In genomic region chr19:49440439-49441209, GRCh38 we compare ENCODE assay signal across 11 cellular contexts. TPM values are rescaled to one million over a fixed set of nuclear protein-coding genes. Genes with fewer than 3 reads are reported as not detected.
A peak's percentile ranks its signal among the peaks of the same experiment; 100 is the strongest.
DNase-seq lines count a peak whose midpoint lies in the region; ATAC-seq and TF ChIP-seq lines count a peak whose summit lies in the region.
"Had no signal": no experiment of that assay in that cellular context is flagged by ENCODE, and none has a peak within 500 bp of the region (broad histone marks: within the 10 kb centered on the region; RNA-seq: fewer than 3 reads in every experiment).

No MANE protein-coding gene starts in this region.

- H3K4me3 Mint-ChIP-seq in CD4-positive, alpha-beta memory T cell = peak overlapping the region in 7 of 8 donors; percentile 26 to 74 (median 61)
- H3K4me3 Mint-ChIP-seq in endodermal cell = peak overlapping the region; percentile 26
- H3K4me3 Mint-ChIP-seq in neural progenitor cell = peak overlapping the region; percentile 80

- H3K18ac ChIP-seq in IMR-90 (ENCODE audit: low read depth, low read length) = no peak overlapping the region

- H3K4ac ChIP-seq in IMR-90 (ENCODE audit: low read depth, low read length) = no peak overlapping the region

- H4K20me1 ChIP-seq in IMR-90 (ENCODE audit: insufficient read depth, low read length) (peaks cover 3% of the 10 kb centered on the region; the same call in 1 of the 2 replicates), neural progenitor cell (ENCODE audit: low read depth) (peaks cover 6% of the 10 kb centered on the region)

- CTCF ChIA-PET in CD4-positive, alpha-beta memory T cell (lab: Charles Lee; ENCODE audit: partially characterized antibody) = interaction anchor here (1.2 to 2.7 kb wide), 3 partner anchors 11 to 46 kb away, joined by 3 to 12 read pairs (median 4); partner anchors contain the start of gene PIH1D1
- CTCF ChIA-PET in IMR-90 (lab: Yijun Ruan, JAX) = no interaction called here

- H3K9me3 Mint-ChIP-seq in CD4-positive, alpha-beta memory T cell = peaks cover 0 to 8% (median 0%) of the 10 kb centered on the region in 8 donors
- H3K9me3 Mint-ChIP-seq in endodermal cell = peaks cover 2% of the 10 kb centered on the region
- no peaks in the 10 kb centered on the region for H3K9me3 Mint-ChIP-seq in neural progenitor cell

- H4K5ac ChIP-seq in IMR-90 (ENCODE audit: low read depth, low read length) = no peak overlapping the region

- no peak overlapping the region for H3K4me3 ChIP-seq in CD4-positive, alpha-beta memory T cell (ENCODE audit: low read length in 2 of 2)
- H3K4me3 ChIP-seq in IMR-90 (ENCODE audit: insufficient read depth, low read depth, low read length) (no peak overlapping the region), endodermal cell (ENCODE audit: low read length) (no peak overlapping the region), neural progenitor cell (peak overlapping the region; percentile 43)

- H3K27ac Mint-ChIP-seq in CD4-positive, alpha-beta memory T cell = peak overlapping the region in 4 of 7 donors; percentile 26 to 77 (median 54)
- H3K27ac Mint-ChIP-seq in endodermal cell = no peak overlapping the region
- H3K27ac Mint-ChIP-seq in neural progenitor cell = no peak overlapping the region

- dilution Hi-C loops in IMR-90 (cut with HindIII; ENCODE audit: low sequenced_read_pairs, unreplicated experiment) = no loop called here

- H3K27me3 ChIP-seq in CD4-positive, alpha-beta memory T cell (ENCODE audit: insufficient read depth, low read length) = peaks cover 56% of the 10 kb centered on the region
- peaks cover 66% of the 10 kb centered on the region for H3K27me3 ChIP-seq in IMR-90 (ENCODE audit: control insufficient read depth, insufficient read depth, low read length)
- H3K27me3 ChIP-seq in endodermal cell (ENCODE audit: control insufficient read depth, insufficient read depth, low read length, poor library complexity, severe bottlenecking) = peaks cover 71% of the 10 kb centered on the region
- peaks cover 71% of the 10 kb centered on the region for H3K27me3 ChIP-seq in neural progenitor cell

- H3K9me1 ChIP-seq in IMR-90 (ENCODE audit: insufficient read depth, low read length) = peaks cover 3% of the 10 kb centered on the region; the same call in 1 of the 2 replicates

- H3K9ac ChIP-seq in IMR-90 (ENCODE audit: low read depth, low read length) = no peak overlapping the region
- no peak overlapping the region for H3K9ac ChIP-seq in endodermal cell (ENCODE audit: extremely low read depth, low read length, poor library complexity, severe bottlenecking)
- H3K9ac ChIP-seq in neural progenitor cell = no peak overlapping the region

- DNase-seq in CD4-positive, alpha-beta memory T cell = no peak
- DNase-seq in IMR-90 = no peak
- no peak for DNase-seq in endodermal cell
- DNase-seq in neural progenitor cell (ENCODE audit: low spot score) = no peak
- DNase-seq in LoVo (ENCODE audit: low spot score) = no peak
- no peak for DNase-seq in NCI-H446 (lab: John Stamatoyannopoulos, UW)
- no peak for DNase-seq in KG1 (lab: John Stamatoyannopoulos, UW)
- DNase-seq: GOT3, NCI-H1092 treated with DMSO at 0.1 percent for 48 hours had no signal

- no peaks in the 10 kb centered on the region for H3K79me2 ChIP-seq in neural progenitor cell (ENCODE audit: low read depth)

- peak overlapping the region; percentile 34 for H2AFZ ChIP-seq in IMR-90 (replicated peaks; ENCODE audit: low read length, poor library complexity)
- H2AFZ ChIP-seq in neural progenitor cell (replicated peaks) = no peak overlapping the region

- TF ChIP-seq POLR2A in IMR-90 (IDR thresholded peaks at IDR 0.05; ENCODE audit: low read depth, low read length) = no peak

- H3K36me3 ChIP-seq in CD4-positive, alpha-beta memory T cell (ENCODE audit: insufficient read depth, low read length) = no peaks in the 10 kb centered on the region
- no peaks in the 10 kb centered on the region for H3K36me3 ChIP-seq in IMR-90 (ENCODE audit: control insufficient read depth, insufficient read depth, low read length)
- H3K36me3 ChIP-seq in endodermal cell (ENCODE audit: control insufficient read depth, insufficient read depth, low read length) = no peaks in the 10 kb centered on the region
- H3K36me3 ChIP-seq in neural progenitor cell = no peaks in the 10 kb centered on the region

- H2AK5ac ChIP-seq in IMR-90 (ENCODE audit: low read depth, low read length) = no peak overlapping the region

- H3K27me3 Mint-ChIP-seq in CD4-positive, alpha-beta memory T cell = peaks cover 57 to 66% of the 10 kb centered on the region in 2 donors
- H3K27me3 Mint-ChIP-seq in endodermal cell (ENCODE audit: insufficient read depth) (peaks cover 71% of the 10 kb centered on the region), neural progenitor cell (ENCODE audit: insufficient read depth, low read depth) (peaks cover 69% of the 10 kb centered on the region)

- no peak overlapping the region for H3K14ac ChIP-seq in IMR-90 (replicated peaks; ENCODE audit: low read depth, low read length)

- no peak overlapping the region for H3K27ac ChIP-seq in CD4-positive, alpha-beta memory T cell (ENCODE audit: low read depth, low read length)
- no peak overlapping the region for H3K27ac ChIP-seq in IMR-90 (ENCODE audit: insufficient read depth, low read length)
- H3K27ac ChIP-seq in endodermal cell (ENCODE audit: low read depth, low read length) = no peak overlapping the region
- H3K27ac ChIP-seq in neural progenitor cell = no peak overlapping the region

- H3K4me2 ChIP-seq in IMR-90 (ENCODE audit: low read depth, low read length) = no peak overlapping the region; the same call in 1 of the 2 replicates
- H3K4me2 ChIP-seq in neural progenitor cell = peak overlapping the region; percentile 77

- peaks cover 46% of the 10 kb centered on the region for H3F3A ChIP-seq in neural progenitor cell (ENCODE audit: low read depth)

- WGBS in IMR-90 (ENCODE audit: extremely low coverage in 2 of 2, insufficient read length in 1 of 2), 2 experiments = 25% methylated on average over 13 of the region's 19 CpGs; no CpG with 5 or more reads in 1 of the 2 experiments
- 40 to 41% methylated on average over 14 to 19 of the region's 19 CpGs for WGBS in endodermal cell (ENCODE audit: insufficient coverage in 1 of 2, insufficient read length in 1 of 2), 2 experiments

- no peaks in the 10 kb centered on the region for H3K9me3 ChIP-seq in CD4-positive, alpha-beta memory T cell (ENCODE audit: control insufficient read depth in 1 of 2, low read length in 2 of 2)
- H3K9me3 ChIP-seq in IMR-90 (ENCODE audit: control insufficient read depth, insufficient read depth, low read length) = no peaks in the 10 kb centered on the region; the same call in 1 of the 2 replicates
- no peaks in the 10 kb centered on the region for H3K9me3 ChIP-seq in endodermal cell (ENCODE audit: control insufficient read depth, low read length)
- H3K9me3 ChIP-seq in neural progenitor cell (ENCODE audit: low read depth) = no peaks in the 10 kb centered on the region

- H4K91ac ChIP-seq in IMR-90 (ENCODE audit: insufficient read depth, low read depth, low read length) = no peak overlapping the region

- peak overlapping the region; percentile 45 for H2AK9ac ChIP-seq in IMR-90 (replicated peaks; ENCODE audit: low read depth, low read length, poor library complexity)

- H2BK20ac ChIP-seq in IMR-90 (ENCODE audit: low read depth, low read length) = no peak overlapping the region

- no peak for TF ChIP-seq RAD21 in IMR-90 (IDR thresholded peaks at IDR 0.05; ENCODE audit: low read length)

- H3K36me3 Mint-ChIP-seq in CD4-positive, alpha-beta memory T cell = peaks cover 0 to 7% of the 10 kb centered on the region in 2 donors
- H3K36me3 Mint-ChIP-seq in endodermal cell (ENCODE audit: low read depth) (no peaks in the 10 kb centered on the region), neural progenitor cell (no peaks in the 10 kb centered on the region)

- TF ChIP-seq CTCF in IMR-90 (conservative IDR thresholded peaks at IDR 0.05; ENCODE audit: low read depth, low read length) (no peak), endodermal cell (conservative IDR thresholded peaks at IDR 0.05) (no peak), neural progenitor cell (IDR thresholded peaks at IDR 0.05) (no peak)

- H3K4me1 Mint-ChIP-seq in CD4-positive, alpha-beta memory T cell = peaks cover 20 to 58% (median 35%) of the 10 kb centered on the region in 4 donors
- H3K4me1 Mint-ChIP-seq in endodermal cell (no peaks in the 10 kb centered on the region), neural progenitor cell (peaks cover 22% of the 10 kb centered on the region)

- H3K23ac ChIP-seq in IMR-90 (ENCODE audit: low read depth, low read length) = no peak overlapping the region

- H2BK5ac ChIP-seq in IMR-90 (ENCODE audit: low read depth, low read length, poor library complexity, severe bottlenecking) = no peak overlapping the region

- H3K79me1 ChIP-seq in IMR-90 (ENCODE audit: low read depth in 1 of 2, low read length in 2 of 2) = no peaks in the 10 kb centered on the region

- in situ Hi-C loops in IMR-90 (cut with MboI; ENCODE audit: low sequenced_read_pairs) = loop anchor here (10.0 kb wide), 1 partner anchor 46 kb away; no protein-coding TSS in a partner anchor

- ATAC-seq in IMR-90 (ENCODE audit: low read depth) (no peak), HG03135 (IDR thresholded peaks at IDR 0.05; ENCODE audit: unreplicated experiment) (no peak)

- POLR2A ChIA-PET in CD4-positive, alpha-beta memory T cell (lab: Charles Lee; ENCODE audit: partially characterized antibody) = interaction anchor here (1.5 to 2.0 kb wide), 2 partner anchors 12 to 16 kb away, joined by 3 to 7 read pairs; partner anchors contain the start of gene PIH1D1
- POLR2A ChIA-PET in IMR-90 (lab: Charles Lee; ENCODE audit: unreplicated experiment) = no interaction called here

- intact Hi-C loops in CD4-positive, alpha-beta memory T cell (cut with micrococcal nuclease) = no loop called here
- intact Hi-C loops in IMR-90 (cut with micrococcal nuclease) = no loop called here

- BruUV-seq in IMR-90 (replicated peaks; lab: Mats Ljungman, UMichigan) = no TSS peak

- no peak overlapping the region for H2BK120ac ChIP-seq in IMR-90 (ENCODE audit: low read depth, low read length)

- H3K4me1 ChIP-seq in CD4-positive, alpha-beta memory T cell (ENCODE audit: insufficient read depth, low read length) = peaks cover 40% of the 10 kb centered on the region
- H3K4me1 ChIP-seq in IMR-90 (ENCODE audit: control insufficient read depth, insufficient read depth, low read length) = no peaks in the 10 kb centered on the region
- no peaks in the 10 kb centered on the region for H3K4me1 ChIP-seq in endodermal cell (ENCODE audit: control insufficient read depth, insufficient read depth, low read length)
- peaks cover 8% of the 10 kb centered on the region for H3K4me1 ChIP-seq in neural progenitor cell

- no peak overlapping the region for H2BK15ac ChIP-seq in IMR-90 (ENCODE audit: low read depth, low read length)

- H3K56ac ChIP-seq in IMR-90 (ENCODE audit: extremely low read depth, insufficient read depth, low read length) = no peak overlapping the region

- H4K8ac ChIP-seq in IMR-90 (ENCODE audit: low read depth in 2 of 2, low read length in 2 of 2) = no peak overlapping the region

RNA-seq across cellular contexts. Expression of gene SLC17A7, which starts 0.7 kb away (rescaled TPM):
- under 1 TPM; 0.15 to 0.25 TPM for total RNA-seq in CD4-positive, alpha-beta memory T cell
- not detected for polyA plus RNA-seq in CD4-positive, alpha-beta memory T cell
- total RNA-seq in IMR-90 (2012; rRNA removed) = not detected in 2 replicates
- polyA plus RNA-seq in IMR-90 (2012; rRNA removed) = 0.03 TPM in 1 of 2 replicates, not detected in the other
- 0.04 TPM in 1 of 2 replicates, not detected in the other for polyA plus RNA-seq in IMR-90 (2012; cell fraction: cytosol; rRNA removed)
- 0.21 and 0.24 TPM in 2 replicates for polyA plus RNA-seq in IMR-90 (2012; cell fraction: nucleus; rRNA removed; ENCODE audit: low replicate concordance)
- total RNA-seq in endodermal cell = under 1 TPM; 0.22 to 0.33 TPM
- polyA plus RNA-seq in endodermal cell (2013, experiment 1 of 2) = 1.00 TPM
- 1.1 TPM for polyA plus RNA-seq in endodermal cell (2013, experiment 2 of 2)
- 1.4 TPM in 2 replicates for total RNA-seq in neural progenitor cell (ENCODE audit: low replicate concordance)

RNA-seq across cellular contexts. Expression of gene PIH1D1, which starts 11.0 kb away (rescaled TPM):
- total RNA-seq in CD4-positive, alpha-beta memory T cell = 100 to 1,000 TPM; 178 to 186 TPM
- 100 to 1,000 TPM in 1 of 2 donors, 10 to 100 TPM in 1; 87.2 to 124 TPM for polyA plus RNA-seq in CD4-positive, alpha-beta memory T cell
- total RNA-seq in IMR-90 (2012; rRNA removed) = 122 and 125 TPM in 2 replicates
- 76.8 and 77.9 TPM in 2 replicates for polyA plus RNA-seq in IMR-90 (2012; rRNA removed)
- polyA plus RNA-seq in IMR-90 (2012; cell fraction: cytosol; rRNA removed) = 69.5 and 71.7 TPM in 2 replicates
- 123 and 140 TPM in 2 replicates for polyA plus RNA-seq in IMR-90 (2012; cell fraction: nucleus; rRNA removed; ENCODE audit: low replicate concordance)
- 100 to 1,000 TPM; 128 to 133 TPM for total RNA-seq in endodermal cell
- 100 TPM for polyA plus RNA-seq in endodermal cell (2013, experiment 1 of 2)
- 90.8 TPM for polyA plus RNA-seq in endodermal cell (2013, experiment 2 of 2)
- total RNA-seq in neural progenitor cell (ENCODE audit: low replicate concordance) = 133 and 168 TPM in 2 replicates

RNA-seq across cellular contexts. Expression of gene ALDH16A1, which starts 12.4 kb away (rescaled TPM):
- total RNA-seq in CD4-positive, alpha-beta memory T cell = 10 to 100 TPM; 31.6 to 32.6 TPM
- polyA plus RNA-seq in CD4-positive, alpha-beta memory T cell = 10 to 100 TPM; 28.4 to 40.1 TPM
- total RNA-seq in IMR-90 (2012; rRNA removed) (10.4 and 11.4 TPM in 2 replicates), endodermal cell (10 to 100 TPM; 52.8 to 57.1 TPM), neural progenitor cell (ENCODE audit: low replicate concordance) (14.7 and 77.6 TPM in 2 replicates)
- polyA plus RNA-seq in IMR-90 (2012; rRNA removed) = 12.1 and 12.9 TPM in 2 replicates
- 8.5 and 12.7 TPM in 2 replicates for polyA plus RNA-seq in IMR-90 (2012; cell fraction: cytosol; rRNA removed)
- polyA plus RNA-seq in IMR-90 (2012; cell fraction: nucleus; rRNA removed; ENCODE audit: low replicate concordance) = 15.2 and 58.9 TPM in 2 replicates
- polyA plus RNA-seq in endodermal cell (2013, experiment 1 of 2) = 27.4 TPM
- 32.6 TPM for polyA plus RNA-seq in endodermal cell (2013, experiment 2 of 2)

RNA-seq across cellular contexts. Expression of gene GFY, which starts 15.4 kb away (rescaled TPM):
- total RNA-seq in CD4-positive, alpha-beta memory T cell = not detected
- polyA plus RNA-seq in CD4-positive, alpha-beta memory T cell = not detected
- total RNA-seq in IMR-90 (2012; rRNA removed) = not detected in 2 replicates
- not detected in 2 replicates for polyA plus RNA-seq in IMR-90 (2012; rRNA removed)
- not detected in 2 replicates for polyA plus RNA-seq in IMR-90 (2012; cell fraction: cytosol; rRNA removed)
- not detected in 2 replicates for polyA plus RNA-seq in IMR-90 (2012; cell fraction: nucleus; rRNA removed; ENCODE audit: low replicate concordance)
- total RNA-seq in endodermal cell = under 1 TPM in 1 of 2 donors, not detected in 1; 0.18 TPM
- polyA plus RNA-seq in endodermal cell (2013, experiment 1 of 2) = 0.53 TPM
- polyA plus RNA-seq in endodermal cell (2013, experiment 2 of 2) = 0.41 TPM
- total RNA-seq in neural progenitor cell (ENCODE audit: low replicate concordance) = 0.09 TPM in 1 of 2 replicates, not detected in the other
- total RNA-seq: posterior vena cava had no signal

RNA-seq across cellular contexts. Expression of gene PTH2, which starts 17.4 kb away (rescaled TPM):
- not detected for total RNA-seq in CD4-positive, alpha-beta memory T cell
- not detected for polyA plus RNA-seq in CD4-positive, alpha-beta memory T cell
- total RNA-seq in IMR-90 (2012; rRNA removed) = not detected in 2 replicates
- not detected in 2 replicates for polyA plus RNA-seq in IMR-90 (2012; rRNA removed)
- polyA plus RNA-seq in IMR-90 (2012; cell fraction: cytosol; rRNA removed) = not detected in 2 replicates
- not detected in 2 replicates for polyA plus RNA-seq in IMR-90 (2012; cell fraction: nucleus; rRNA removed; ENCODE audit: low replicate concordance)
- not detected for total RNA-seq in endodermal cell
- 0.64 TPM for polyA plus RNA-seq in endodermal cell (2013, experiment 1 of 2)
- polyA plus RNA-seq in endodermal cell (2013, experiment 2 of 2) = 0.79 TPM
- total RNA-seq in neural progenitor cell (ENCODE audit: low replicate concordance) = not detected in 2 replicates
- total RNA-seq: posterior vena cava had no signal

Comparison
In these comparisons a context has a peak if more than half of its experiments do, and no peak if none do; other contexts are left out.
1. H3K27ac Mint-ChIP-seq: peak in CD4-positive, alpha-beta memory T cell (4 of 7); none in endodermal cell (single experiment) and neural progenitor cell (single experiment).
2. H3K4me3 Mint-ChIP-seq: peak in every context shown above with its lines; median percentile 80 in neural progenitor cell; 61 in CD4-positive, alpha-beta memory T cell; 26 in endodermal cell.